Comparison of ENCODE assay signal across 8 cellular contexts in the genomic region with DNA sequence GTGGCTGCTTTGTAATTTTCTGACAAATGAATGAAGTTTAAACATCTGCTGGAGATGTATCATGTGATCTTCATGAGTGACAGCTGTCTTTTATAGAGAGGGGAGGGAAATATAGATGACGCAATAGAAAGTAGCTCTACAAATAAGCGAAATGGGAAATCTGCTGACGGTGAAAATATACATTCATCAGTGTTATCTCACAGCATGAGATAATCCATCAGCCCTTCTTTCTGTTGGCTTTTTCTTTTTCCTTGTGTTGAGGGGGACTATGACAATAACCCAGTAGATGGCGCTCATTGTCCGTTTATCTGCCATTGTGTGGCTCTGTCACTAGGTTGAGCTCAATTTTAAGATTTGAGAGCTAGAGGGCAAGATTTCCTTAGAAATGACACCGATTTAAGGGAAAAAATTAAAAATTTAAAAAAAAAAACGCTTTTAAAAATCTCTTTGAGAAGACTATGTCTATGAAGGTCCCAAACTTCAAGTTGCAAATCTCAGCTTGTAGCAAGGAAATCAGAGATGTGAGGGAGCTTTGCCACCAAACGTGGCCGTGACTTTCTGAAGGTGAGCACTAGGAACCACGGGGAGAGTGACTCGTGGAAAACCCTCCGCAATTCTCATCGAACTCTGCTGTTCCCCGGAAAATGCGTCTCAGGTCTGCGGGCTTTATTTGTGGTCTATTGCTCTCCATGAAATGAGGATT.
DNase-seq lines count a peak whose midpoint lies in the region; ATAC-seq and TF ChIP-seq lines count a peak whose summit lies in the region.

No MANE protein-coding gene starts in this region.

- 72% methylated on average over 8 of the region's 16 CpGs; no CpG with 5 or more reads in 1 of the 2 experiments for WGBS in IMR-90 (ENCODE audit: extremely low coverage in 2 of 2, insufficient read length in 1 of 2), 2 experiments

- H2BK5ac ChIP-seq in IMR-90 (ENCODE audit: low read depth, low read length, poor library complexity, severe bottlenecking) = no peak overlapping the region

- H3K56ac ChIP-seq in IMR-90 (ENCODE audit: extremely low read depth, insufficient read depth, low read length) = no peak overlapping the region

- CTCF ChIA-PET in IMR-90 (lab: Yijun Ruan, JAX) = interaction anchor here (0.6 to 1.6 kb wide), 11 partner anchors 10 to 1787 kb away, joined by 3 to 22 read pairs (median 3); no protein-coding TSS in a partner anchor

- H4K91ac ChIP-seq in IMR-90 (ENCODE audit: insufficient read depth, low read depth, low read length) = no peak overlapping the region

- H2BK20ac ChIP-seq in IMR-90 (ENCODE audit: low read depth, low read length) = no peak overlapping the region

- H3K4ac ChIP-seq in IMR-90 (ENCODE audit: low read depth, low read length) = no peak overlapping the region

- in situ Hi-C loops in G401 (cut with HindIII; ENCODE audit: low sequenced_read_pairs) = no loop called here
- in situ Hi-C loops in IMR-90 (cut with MboI; ENCODE audit: low sequenced_read_pairs) = no loop called here
- in situ Hi-C loops in gastrocnemius medialis (cut with MboI; ENCODE audit: low sequenced_read_pairs in 4 of 4) = loop anchor here in 1 of 4 donors (5.0 kb wide), 1 partner anchor 157 kb away; no protein-coding TSS in a partner anchor

- dilution Hi-C loops in IMR-90 (cut with HindIII; ENCODE audit: low sequenced_read_pairs, unreplicated experiment) = no loop called here

- TF ChIP-seq CTCF in IMR-90 (conservative IDR thresholded peaks at IDR 0.05; ENCODE audit: low read depth, low read length) = peak; percentile 88
- peak; percentile 59 to 75 (median 65) for TF ChIP-seq CTCF in gastrocnemius medialis (IDR thresholded peaks at IDR 0.05 in 4 of 5, conservative IDR thresholded peaks at IDR 0.05 in 1 of 5)

- H2AK5ac ChIP-seq in IMR-90 (ENCODE audit: low read depth, low read length) = no peak overlapping the region

- TF ChIP-seq RAD21 in IMR-90 (IDR thresholded peaks at IDR 0.05; ENCODE audit: low read length) = peak; percentile 85

- TF ChIP-seq POLR2A in IMR-90 (IDR thresholded peaks at IDR 0.05; ENCODE audit: low read depth, low read length) = no peak
- TF ChIP-seq POLR2A in gastrocnemius medialis (IDR thresholded peaks at IDR 0.05) = no peak

- no peaks in the 10 kb centered on the region for H4K20me1 ChIP-seq in IMR-90 (ENCODE audit: insufficient read depth, low read length)

- no TSS peak for BruUV-seq in IMR-90 (replicated peaks; lab: Mats Ljungman, UMichigan)

- no peak overlapping the region for H3K4me2 ChIP-seq in IMR-90 (ENCODE audit: low read depth, low read length)

- H2BK120ac ChIP-seq in IMR-90 (ENCODE audit: low read depth, low read length) = no peak overlapping the region

- no peak overlapping the region for H2BK15ac ChIP-seq in IMR-90 (ENCODE audit: low read depth, low read length)

- H4K8ac ChIP-seq in IMR-90 (ENCODE audit: low read depth in 2 of 2, low read length in 2 of 2) = no peak overlapping the region

- H3K23ac ChIP-seq in IMR-90 (ENCODE audit: low read depth, low read length) = no peak overlapping the region

- intact Hi-C loops in IMR-90 (cut with micrococcal nuclease) = loop anchor here (1.0 to 5.0 kb wide), 4 partner anchors 162 to 1777 kb away; no protein-coding TSS in a partner anchor
- intact Hi-C loops in left cardiac atrium (cut with DNase I) = loop anchor here (2.0 to 5.0 kb wide), 4 partner anchors 102 to 1777 kb away; no protein-coding TSS in a partner anchor
- intact Hi-C loops in gastrocnemius medialis (cut with DNase I; ENCODE audit: low total_unique reads) = loop anchor here (1.0 kb wide), 1 partner anchor 162 kb away; no protein-coding TSS in a partner anchor

- ATAC-seq in GM21390 (IDR thresholded peaks at IDR 0.05; ENCODE audit: unreplicated experiment) = peak; percentile 71
- peak; percentile 85 for ATAC-seq in IMR-90 (ENCODE audit: low read depth)
- peak; percentile 83 to 90 for ATAC-seq in left cardiac atrium
- ATAC-seq in gastrocnemius medialis = peak; percentile 70 to 81

- no peak overlapping the region for H4K5ac ChIP-seq in IMR-90 (ENCODE audit: low read depth, low read length)

- H3K18ac ChIP-seq in IMR-90 (ENCODE audit: low read depth, low read length) = no peak overlapping the region

- no peak overlapping the region for H2AFZ ChIP-seq in IMR-90 (replicated peaks; ENCODE audit: low read length, poor library complexity)

- H3K9ac ChIP-seq in IMR-90 (ENCODE audit: low read depth, low read length) (no peak overlapping the region), adipocyte (ENCODE audit: low read length) (peak overlapping the region; percentile 37)

- DNase-seq in G401 (ENCODE audit: low spot score) (peak; percentile 79), IMR-90 (peak; percentile 66), RPMI8226 (peak; percentile 88), adipocyte (ENCODE audit: low read depth) (peak; percentile 91), left cardiac atrium (no peak), gastrocnemius medialis (peak in 1 of 2 donors; percentile 29), NCI-H187 treated with DMSO at 0.1 percent for 48 hours (lab: John Stamatoyannopoulos, UW) (no peak)

- POLR2A ChIA-PET in IMR-90 (lab: Charles Lee; ENCODE audit: unreplicated experiment) = interaction anchor here (0.6 kb wide), 3 partner anchors 101 to 1779 kb away, joined by 3 to 7 read pairs (median 6); no protein-coding TSS in a partner anchor

- H3K36me3 ChIP-seq in IMR-90 (ENCODE audit: control insufficient read depth, insufficient read depth, low read length) (no peaks in the 10 kb centered on the region), adipocyte (ENCODE audit: control insufficient read depth, insufficient read depth, low read length, severe bottlenecking) (no peaks in the 10 kb centered on the region), gastrocnemius medialis (no peaks in the 10 kb centered on the region)

- H3K9me3 ChIP-seq in IMR-90 (ENCODE audit: control insufficient read depth, insufficient read depth, low read length) = no peaks in the 10 kb centered on the region
- H3K9me3 ChIP-seq in adipocyte (ENCODE audit: control insufficient read depth, low read length) = no peaks in the 10 kb centered on the region
- no peaks in the 10 kb centered on the region for H3K9me3 ChIP-seq in gastrocnemius medialis

- no peaks in the 10 kb centered on the region for H3K79me1 ChIP-seq in IMR-90 (ENCODE audit: low read depth in 1 of 2, low read length in 2 of 2)

- no peak overlapping the region for H2AK9ac ChIP-seq in IMR-90 (replicated peaks; ENCODE audit: low read depth, low read length, poor library complexity)

- no peaks in the 10 kb centered on the region for H3K9me1 ChIP-seq in IMR-90 (ENCODE audit: insufficient read depth, low read length)

- H3K27ac ChIP-seq in IMR-90 (ENCODE audit: insufficient read depth, low read length) (no peak overlapping the region), gastrocnemius medialis (no peak overlapping the region)

- H3K4me1 ChIP-seq in IMR-90 (ENCODE audit: control insufficient read depth, insufficient read depth, low read length) = no peaks in the 10 kb centered on the region
- no peaks in the 10 kb centered on the region for H3K4me1 ChIP-seq in adipocyte (ENCODE audit: control insufficient read depth, insufficient read depth, low read length)
- H3K4me1 ChIP-seq in gastrocnemius medialis = no peaks in the 10 kb centered on the region

- H3K14ac ChIP-seq in IMR-90 (replicated peaks; ENCODE audit: low read depth, low read length) = no peak overlapping the region

- H3K27me3 ChIP-seq in IMR-90 (ENCODE audit: control insufficient read depth, insufficient read depth, low read length) (peaks cover 1% of the 10 kb centered on the region; the same call in 1 of the 2 replicates), adipocyte (replicated peaks; ENCODE audit: control insufficient read depth, insufficient read depth, low read length) (peaks cover 44% of the 10 kb centered on the region), gastrocnemius medialis (peaks cover 6 to 8% (median 7%) of the 10 kb centered on the region in 3 donors)

- H3K4me3 ChIP-seq in IMR-90 (ENCODE audit: insufficient read depth, low read depth, low read length) (no peak overlapping the region), adipocyte (ENCODE audit: low read length) (peak overlapping the region; percentile 53), gastrocnemius medialis (no peak overlapping the region)

TF ChIP-seq in IMR-90, 13 proteins besides CTCF, POLR2A, EP300 and RAD21:
- TF ChIP-seq RCOR1 (IDR thresholded peaks at IDR 0.05; ENCODE audit: insufficient replicate concordance, low read length) (no peak), SMC3 (IDR thresholded peaks at IDR 0.05; ENCODE audit: low read depth, low read length) (peak; percentile 70), CHD1 (IDR thresholded peaks at IDR 0.05; ENCODE audit: low read depth, low read length) (no peak), NFE2L2 (IDR thresholded peaks at IDR 0.05; ENCODE audit: low read depth, low read length) (no peak), CEBPB (IDR thresholded peaks at IDR 0.05; ENCODE audit: low read depth, low read length) (peak; percentile 73), MAZ (IDR thresholded peaks at IDR 0.05; ENCODE audit: borderline replicate concordance, low read depth, low read length) (no peak), MXI1 (IDR thresholded peaks at IDR 0.05; ENCODE audit: borderline replicate concordance, low read depth, low read length) (no peak), FOS (IDR thresholded peaks at IDR 0.05; ENCODE audit: low read depth, low read length) (no peak), BHLHE40 (IDR thresholded peaks at IDR 0.05; ENCODE audit: low read depth, low read length) (no peak), RFX5 (IDR thresholded peaks at IDR 0.05; ENCODE audit: low read depth, low read length) (no peak), MAFK (IDR thresholded peaks at IDR 0.05; ENCODE audit: low read depth, low read length) (peak; percentile 79)
- TF ChIP-seq, protein P1, sequence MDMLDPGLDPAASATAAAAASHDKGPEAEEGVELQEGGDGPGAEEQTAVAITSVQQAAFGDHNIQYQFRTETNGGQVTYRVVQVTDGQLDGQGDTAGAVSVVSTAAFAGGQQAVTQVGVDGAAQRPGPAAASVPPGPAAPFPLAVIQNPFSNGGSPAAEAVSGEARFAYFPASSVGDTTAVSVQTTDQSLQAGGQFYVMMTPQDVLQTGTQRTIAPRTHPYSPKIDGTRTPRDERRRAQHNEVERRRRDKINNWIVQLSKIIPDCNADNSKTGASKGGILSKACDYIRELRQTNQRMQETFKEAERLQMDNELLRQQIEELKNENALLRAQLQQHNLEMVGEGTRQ (IDR thresholded peaks at IDR 0.05; ENCODE audit: low read depth, low read length) = no peak

Comparison
In these comparisons a context has a peak if more than half of its experiments do, and no peak if none do; other contexts are left out.
1. DNase-seq: peak in G401 (single experiment), IMR-90 (single experiment), RPMI8226 (single experiment) and adipocyte (single experiment); none in left cardiac atrium (single experiment) and NCI-H187 treated with DMSO at 0.1 percent for 48 hours (single experiment).
2. Peak in every context shown above with its lines, with median percentiles within 50 percentile points of each other: ATAC-seq.